ENCODE assay signal across 1 cellular context in the genomic region with DNA sequence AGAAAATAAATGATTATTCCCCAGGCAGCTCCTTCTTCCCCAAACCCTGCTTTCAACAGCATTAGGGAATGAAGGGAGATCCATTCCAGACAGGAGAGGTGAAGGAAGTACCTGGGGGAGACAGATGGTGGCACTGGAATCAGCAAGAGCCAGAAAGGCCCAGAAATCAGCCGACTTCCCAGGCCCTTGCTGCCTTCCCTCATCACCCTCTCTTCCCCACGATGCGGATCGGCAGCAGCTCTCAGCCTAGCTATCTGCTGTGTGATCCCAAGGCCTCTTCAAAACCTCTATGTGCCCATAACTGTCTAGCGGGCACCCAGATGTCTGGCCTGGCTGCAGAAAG.
TF ChIP-seq lines count a peak whose summit lies in the region.

No MANE protein-coding gene starts in this region.

TF ChIP-seq in HepG2, 621 proteins besides CTCF, POLR2A, EP300 and RAD21:
- TF ChIP-seq TMF1 (CRISPR knock-in tag; IDR thresholded peaks at IDR 0.05; ENCODE audit: low read depth) (no peak), ZNF10 (CRISPR knock-in tag; IDR thresholded peaks at IDR 0.05; ENCODE audit: borderline replicate concordance, low read depth) (no peak), HOXD1 (CRISPR knock-in tag; IDR thresholded peaks at IDR 0.05) (no peak), ZNF382 (CRISPR knock-in tag; IDR thresholded peaks at IDR 0.05; ENCODE audit: borderline replicate concordance) (no peak), ZFP1 (CRISPR knock-in tag; IDR thresholded peaks at IDR 0.05) (no peak), TBX2 (CRISPR knock-in tag; IDR thresholded peaks at IDR 0.05; ENCODE audit: borderline replicate concordance) (no peak), ZNF224 (CRISPR knock-in tag; IDR thresholded peaks at IDR 0.05) (no peak), ZNF101 (CRISPR knock-in tag; IDR thresholded peaks at IDR 0.05; ENCODE audit: borderline replicate concordance, low read depth) (no peak), PAF1 (CRISPR knock-in tag; IDR thresholded peaks at IDR 0.05) (no peak), HMGA1 (CRISPR knock-in tag; conservative IDR thresholded peaks at IDR 0.05) (no peak), TOPORS (CRISPR knock-in tag; IDR thresholded peaks at IDR 0.05) (no peak), ZNF12 (CRISPR knock-in tag; IDR thresholded peaks at IDR 0.05) (no peak)
- TF ChIP-seq, protein P1, sequence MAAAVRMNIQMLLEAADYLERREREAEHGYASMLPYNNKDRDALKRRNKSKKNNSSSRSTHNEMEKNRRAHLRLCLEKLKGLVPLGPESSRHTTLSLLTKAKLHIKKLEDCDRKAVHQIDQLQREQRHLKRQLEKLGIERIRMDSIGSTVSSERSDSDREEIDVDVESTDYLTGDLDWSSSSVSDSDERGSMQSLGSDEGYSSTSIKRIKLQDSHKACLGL (CRISPR knock-in tag; IDR thresholded peaks at IDR 0.05), result no peak
- TF ChIP-seq, protein P2, sequence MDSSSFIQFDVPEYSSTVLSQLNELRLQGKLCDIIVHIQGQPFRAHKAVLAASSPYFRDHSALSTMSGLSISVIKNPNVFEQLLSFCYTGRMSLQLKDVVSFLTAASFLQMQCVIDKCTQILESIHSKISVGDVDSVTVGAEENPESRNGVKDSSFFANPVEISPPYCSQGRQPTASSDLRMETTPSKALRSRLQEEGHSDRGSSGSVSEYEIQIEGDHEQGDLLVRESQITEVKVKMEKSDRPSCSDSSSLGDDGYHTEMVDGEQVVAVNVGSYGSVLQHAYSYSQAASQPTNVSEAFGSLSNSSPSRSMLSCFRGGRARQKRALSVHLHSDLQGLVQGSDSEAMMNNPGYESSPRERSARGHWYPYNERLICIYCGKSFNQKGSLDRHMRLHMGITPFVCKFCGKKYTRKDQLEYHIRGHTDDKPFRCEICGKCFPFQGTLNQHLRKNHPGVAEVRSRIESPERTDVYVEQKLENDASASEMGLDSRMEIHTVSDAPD (CRISPR knock-in tag; IDR thresholded peaks at IDR 0.05), result no peak
- TF ChIP-seq, protein P3, sequence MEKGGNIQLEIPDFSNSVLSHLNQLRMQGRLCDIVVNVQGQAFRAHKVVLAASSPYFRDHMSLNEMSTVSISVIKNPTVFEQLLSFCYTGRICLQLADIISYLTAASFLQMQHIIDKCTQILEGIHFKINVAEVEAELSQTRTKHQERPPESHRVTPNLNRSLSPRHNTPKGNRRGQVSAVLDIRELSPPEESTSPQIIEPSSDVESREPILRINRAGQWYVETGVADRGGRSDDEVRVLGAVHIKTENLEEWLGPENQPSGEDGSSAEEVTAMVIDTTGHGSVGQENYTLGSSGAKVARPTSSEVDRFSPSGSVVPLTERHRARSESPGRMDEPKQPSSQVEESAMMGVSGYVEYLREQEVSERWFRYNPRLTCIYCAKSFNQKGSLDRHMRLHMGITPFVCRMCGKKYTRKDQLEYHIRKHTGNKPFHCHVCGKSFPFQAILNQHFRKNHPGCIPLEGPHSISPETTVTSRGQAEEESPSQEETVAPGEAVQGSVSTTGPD (CRISPR knock-in tag; IDR thresholded peaks at IDR 0.05), result no peak
TF ChIP-seq in HepG2: peak in this region for 0.
